8 cellular contexts compared by ENCODE assay signal in genomic region chr3:72482589-72483249, GRCh38. TPM values are rescaled to one million over a fixed set of nuclear protein-coding genes. Genes with fewer than 3 reads are reported as not detected.
DNase-seq lines count a peak whose midpoint lies in the region; ATAC-seq lines count a peak whose summit lies in the region.

No MANE protein-coding gene starts in this region.

- H3K9me3 Mint-ChIP-seq in stimulated activated effector memory CD8-positive, alpha-beta T cell treated with anti-CD3 and anti-CD28 coated beads, Interleukin-12 subunit alpha, Interleukin-12 subunit beta, amount 100 ng/mL, for 72 hours: peaks cover 3% of the 10 kb centered on the region

- peak overlapping the region; percentile 32 for H3K27ac ChIP-seq in muscle layer of colon (ENCODE audit: low read depth, low read length)

- peak overlapping the region; percentile 11 to 30 for H3K4me3 ChIP-seq in muscle layer of colon (ENCODE audit: low read depth in 1 of 2, low read length in 2 of 2)

- H3K4me3 Mint-ChIP-seq in stimulated activated effector memory CD8-positive, alpha-beta T cell treated with anti-CD3 and anti-CD28 coated beads, Interleukin-12 subunit alpha, Interleukin-12 subunit beta, amount 100 ng/mL, for 72 hours: peak overlapping the region; percentile 62

- peak overlapping the region; percentile 91 for H3K27ac Mint-ChIP-seq in stimulated activated effector memory CD8-positive, alpha-beta T cell treated with anti-CD3 and anti-CD28 coated beads, Interleukin-12 subunit alpha, Interleukin-12 subunit beta, amount 100 ng/mL, for 72 hours

- H3K36me3 ChIP-seq in muscle layer of colon (ENCODE audit: insufficient read depth, low read length): no peaks in the 10 kb centered on the region

- H3K27me3 ChIP-seq in muscle layer of colon (ENCODE audit: control insufficient read depth in 1 of 2, insufficient read depth in 2 of 2, low read length in 2 of 2): no peaks in the 10 kb centered on the region

- H3K9me3 ChIP-seq in muscle layer of colon (ENCODE audit: low read length): no peaks in the 10 kb centered on the region

- peaks cover 69% of the 10 kb centered on the region for H3K4me1 Mint-ChIP-seq in stimulated activated effector memory CD8-positive, alpha-beta T cell treated with anti-CD3 and anti-CD28 coated beads, Interleukin-12 subunit alpha, Interleukin-12 subunit beta, amount 100 ng/mL, for 72 hours

- peaks cover 20% of the 10 kb centered on the region for H3K4me1 ChIP-seq in muscle layer of colon (ENCODE audit: insufficient read depth, low read length)

- H3K36me3 Mint-ChIP-seq in stimulated activated effector memory CD8-positive, alpha-beta T cell treated with anti-CD3 and anti-CD28 coated beads, Interleukin-12 subunit alpha, Interleukin-12 subunit beta, amount 100 ng/mL, for 72 hours: peaks cover 14% of the 10 kb centered on the region

- no peak overlapping the region for H3K9ac ChIP-seq in muscle layer of colon (ENCODE audit: low read length)

- ATAC-seq in GM18861 (IDR thresholded peaks at IDR 0.05; ENCODE audit: unreplicated experiment): peak; percentile 47
- ATAC-seq in stimulated activated effector memory CD8-positive, alpha-beta T cell treated with anti-CD3 and anti-CD28 coated beads, Interleukin-12 subunit alpha, Interleukin-12 subunit beta, amount 100 ng/mL, for 72 hours: peak; percentile 67
- ATAC-seq in GM19452 (IDR thresholded peaks at IDR 0.05; ENCODE audit: unreplicated experiment): no peak

- DNase-seq in HuH-7.5 (ENCODE audit: low spot score): peak; percentile 16
- peak; percentile 56 for DNase-seq in activated CD4-positive, alpha-beta T cell treated with anti-CD3 and anti-CD28 coated beads, Interleukin-2, amount 50 U/mL, for 1 hour
- DNase-seq in effector CD8-positive, alpha-beta T cell (lab: John Stamatoyannopoulos, UW): peak; percentile 13
- DNase-seq in stimulated activated effector memory CD8-positive, alpha-beta T cell treated with anti-CD3 and anti-CD28 coated beads, Interleukin-12 subunit alpha, Interleukin-12 subunit beta, amount 100 ng/mL, for 72 hours (ENCODE audit: low spot score in 2 of 2): peak; percentile 42 to 77
- DNase-seq in mesenteric fat pad (ENCODE audit: low spot score): no peak

RNA-seq across cellular contexts. Expression of gene RYBP, which starts 36.3 kb away (rescaled TPM):
- total RNA-seq in mesenteric fat pad: 14.6 TPM
